Comparison of ENCODE assay signal across 24 cellular contexts in genomic region chr7:130483036-130483435, GRCh38. TPM values are rescaled to one million over a fixed set of nuclear protein-coding genes. Genes with fewer than 3 reads are reported as not detected.
DNase-seq lines count a peak whose midpoint lies in the region; ATAC-seq and TF ChIP-seq lines count a peak whose summit lies in the region.
"Had no signal": no experiment of that assay in that cellular context is flagged by ENCODE, and none has a peak within 500 bp of the region (broad histone marks: within the 10 kb centered on the region; RNA-seq: fewer than 3 reads in every experiment).

No MANE protein-coding gene starts in this region.

- no peaks in the 10 kb centered on the region; the same call in 1 of the 2 replicates for H3K36me3 ChIP-seq in PC-3 (ENCODE audit: low read depth, low read length)
- H3K36me3 ChIP-seq: BLaER1 treated with 17β-estradiol and CSF1 and Interleukin-3, amounts not matched to agents 10 nM and 100 nM had no signal

- H3K4me1 ChIP-seq in PC-3 (ENCODE audit: insufficient read depth, low read length): peaks cover 14% of the 10 kb centered on the region
- H3K4me1 ChIP-seq: A549 had no signal

- no peak overlapping the region for H3K4me3 Mint-ChIP-seq in activated CD4-positive, alpha-beta T cell treated with anti-CD3 and anti-CD28 coated beads, Interleukin-2, amount 10 ng/mL, durations not matched to agents 24 days and 14 days
- no peak overlapping the region for H3K4me3 Mint-ChIP-seq in activated CD4-positive, alpha-beta T cell treated with anti-CD3 and anti-CD28 coated beads, Interleukin-2, amount 10 ng/mL, durations not matched to agents 7 days and 5 days
- H3K4me3 Mint-ChIP-seq in nephron: no peak overlapping the region
- H3K4me3 Mint-ChIP-seq: B cell; CD4-positive, alpha-beta T cell; CD8-positive, alpha-beta T cell had no signal

- CTCF ChIA-PET in activated CD4-positive, alpha-beta T cell treated with anti-CD3 and anti-CD28 coated beads, Interleukin-2, amount 10 ng/mL, durations not matched to agents 7 days and 5 days (lab: Charles Lee): no interaction called here
- CTCF ChIA-PET in PC-3 (lab: Charles Lee): no interaction called here

- H3K9me3 Mint-ChIP-seq in activated CD4-positive, alpha-beta T cell treated with anti-CD3 and anti-CD28 coated beads, Interleukin-2, amount 10 ng/mL, durations not matched to agents 24 days and 14 days: peaks cover 5% of the 10 kb centered on the region
- peaks cover 3% of the 10 kb centered on the region for H3K9me3 Mint-ChIP-seq in activated CD4-positive, alpha-beta T cell treated with anti-CD3 and anti-CD28 coated beads, Interleukin-2, amount 10 ng/mL, durations not matched to agents 7 days and 5 days
- peaks cover 8% of the 10 kb centered on the region for H3K9me3 Mint-ChIP-seq in nephron
- H3K9me3 Mint-ChIP-seq: CD4-positive, alpha-beta T cell had no signal

- peak; percentile 37 for DNase-seq in activated CD4-positive, alpha-beta T cell treated with anti-CD3 and anti-CD28 coated beads, Interleukin-2, amount 10 ng/mL, durations not matched to agents 24 days and 14 days
- DNase-seq in activated CD4-positive, alpha-beta T cell treated with anti-CD3 and anti-CD28 coated beads, Interleukin-2, amount 10 ng/mL, durations not matched to agents 7 days and 5 days: no peak
- DNase-seq in left kidney (ENCODE audit: low read depth, low spot score) (peak; percentile 79), PC-3 (no peak), DMS53 (lab: John Stamatoyannopoulos, UW) (no peak)
- DNase-seq in NK-92 treated with Interleukin-12 subunit alpha and Interleukin-12 subunit beta, amount 100 ng/mL, for 24 hours (lab: John Stamatoyannopoulos, UW): no peak
- DNase-seq: AML-193; Caco-2; Calu3; CD4-positive, alpha-beta T cell; CD8-positive, alpha-beta T cell; DMS79; DND-41; EL; GDM1 had no signal

- H4K20me1 ChIP-seq in PC-3 (ENCODE audit: low read length): no peaks in the 10 kb centered on the region
- H4K20me1 ChIP-seq: BLaER1 treated with 17β-estradiol and CSF1 and Interleukin-3, amounts not matched to agents 10 nM and 100 nM had no signal

- ATAC-seq in PC-3: no peak
- ATAC-seq: A549; CD8-positive, alpha-beta T cell; GM12878 had no signal

- H3K27ac Mint-ChIP-seq in activated CD4-positive, alpha-beta T cell treated with anti-CD3 and anti-CD28 coated beads, Interleukin-2, amount 10 ng/mL, durations not matched to agents 24 days and 14 days: no peak overlapping the region
- H3K27ac Mint-ChIP-seq in activated CD4-positive, alpha-beta T cell treated with anti-CD3 and anti-CD28 coated beads, Interleukin-2, amount 10 ng/mL, durations not matched to agents 7 days and 5 days: no peak overlapping the region
- H3K27ac Mint-ChIP-seq in nephron: peak overlapping the region; percentile 53 to 99 (median 96)
- H3K27ac Mint-ChIP-seq: B cell; CD4-positive, alpha-beta T cell; CD8-positive, alpha-beta T cell had no signal

- intact Hi-C loops in activated CD4-positive, alpha-beta T cell treated with anti-CD3 and anti-CD28 coated beads, Interleukin-2, amount 10 ng/mL, durations not matched to agents 24 days and 14 days (cut with micrococcal nuclease): loop anchor here (10.0 kb wide), 1 partner anchor 208 kb away; no protein-coding TSS in a partner anchor
- intact Hi-C loops in PC-3 (cut with micrococcal nuclease): no loop called here

- POLR2A ChIA-PET in activated CD4-positive, alpha-beta T cell treated with anti-CD3 and anti-CD28 coated beads, Interleukin-2, amount 10 ng/mL, durations not matched to agents 7 days and 5 days (lab: Charles Lee): no interaction called here
- POLR2A ChIA-PET in PC-3 (lab: Charles Lee; ENCODE audit: unreplicated experiment): no interaction called here

- H2AFZ ChIP-seq in PC-3 (ENCODE audit: low read length): no peak overlapping the region

- peaks cover 1% of the 10 kb centered on the region; the same call in 1 of the 2 replicates for H3K9me3 ChIP-seq in PC-3 (ENCODE audit: low read length)

- no peaks in the 10 kb centered on the region for H3K27me3 ChIP-seq in PC-3 (ENCODE audit: low read length)

- H3K4me2 ChIP-seq in PC-3 (ENCODE audit: low read length): no peak overlapping the region
- H3K4me2 ChIP-seq: A549; BLaER1 treated with 17β-estradiol and CSF1 and Interleukin-3, amounts not matched to agents 10 nM and 100 nM had no signal

- peaks cover 19% of the 10 kb centered on the region for H3K4me1 Mint-ChIP-seq in activated CD4-positive, alpha-beta T cell treated with anti-CD3 and anti-CD28 coated beads, Interleukin-2, amount 10 ng/mL, durations not matched to agents 24 days and 14 days
- peaks cover 21% of the 10 kb centered on the region for H3K4me1 Mint-ChIP-seq in activated CD4-positive, alpha-beta T cell treated with anti-CD3 and anti-CD28 coated beads, Interleukin-2, amount 10 ng/mL, durations not matched to agents 7 days and 5 days
- H3K4me1 Mint-ChIP-seq in nephron: peaks cover 55% of the 10 kb centered on the region

- BruUV-seq in PC-3 (replicated peaks; lab: Mats Ljungman, UMichigan): no TSS peak

- H3K79me2 ChIP-seq in PC-3 (ENCODE audit: low read length): peaks cover 19% of the 10 kb centered on the region

- no peak overlapping the region for H3K4me3 ChIP-seq in PC-3 (ENCODE audit: low read length)
- H3K4me3 ChIP-seq: A549; BLaER1 treated with 17β-estradiol and CSF1 and Interleukin-3, amounts not matched to agents 10 nM and 100 nM; GM12878 had no signal

- H3K9ac ChIP-seq in PC-3 (ENCODE audit: low read length): no peak overlapping the region
- H3K9ac ChIP-seq: BLaER1 treated with 17β-estradiol and CSF1 and Interleukin-3, amounts not matched to agents 10 nM and 100 nM had no signal

- H3K9me2 ChIP-seq in PC-3 (replicated peaks; ENCODE audit: low read length): no peaks in the 10 kb centered on the region

- no peaks in the 10 kb centered on the region for H3F3A ChIP-seq in PC-3 (ENCODE audit: low read length, unreplicated experiment)

- TF ChIP-seq CTCF in nephron (IDR thresholded peaks at IDR 0.05; ENCODE audit: unreplicated experiment in 3 of 3) (no peak), PC-3 (conservative IDR thresholded peaks at IDR 0.05; ENCODE audit: low read depth, low read length) (no peak)

- no peak overlapping the region for H3K27ac ChIP-seq in PC-3 (ENCODE audit: low read length)
- H3K27ac ChIP-seq: 22Rv1; A549; BLaER1 treated with 17β-estradiol and CSF1 and Interleukin-3, amounts not matched to agents 10 nM and 100 nM; C4-2B had no signal

- peaks cover 42% of the 10 kb centered on the region for H3K27me3 Mint-ChIP-seq in activated CD4-positive, alpha-beta T cell treated with anti-CD3 and anti-CD28 coated beads, Interleukin-2, amount 10 ng/mL, durations not matched to agents 24 days and 14 days
- peaks cover 30% of the 10 kb centered on the region for H3K27me3 Mint-ChIP-seq in activated CD4-positive, alpha-beta T cell treated with anti-CD3 and anti-CD28 coated beads, Interleukin-2, amount 10 ng/mL, durations not matched to agents 7 days and 5 days
- H3K27me3 Mint-ChIP-seq in nephron (ENCODE audit: low read depth): no peaks in the 10 kb centered on the region

- H3K36me3 Mint-ChIP-seq in activated CD4-positive, alpha-beta T cell treated with anti-CD3 and anti-CD28 coated beads, Interleukin-2, amount 10 ng/mL, durations not matched to agents 24 days and 14 days (ENCODE audit: low read depth): no peaks in the 10 kb centered on the region
- no peaks in the 10 kb centered on the region for H3K36me3 Mint-ChIP-seq in activated CD4-positive, alpha-beta T cell treated with anti-CD3 and anti-CD28 coated beads, Interleukin-2, amount 10 ng/mL, durations not matched to agents 7 days and 5 days (ENCODE audit: low read depth)
- H3K36me3 Mint-ChIP-seq in nephron (ENCODE audit: low read depth): peaks cover 3% of the 10 kb centered on the region
- H3K36me3 Mint-ChIP-seq: CD8-positive, alpha-beta T cell had no signal

RNA-seq across cellular contexts. Expression of gene MEST, which starts 8.8 kb away (rescaled TPM):
- total RNA-seq in activated CD4-positive, alpha-beta T cell treated with anti-CD3 and anti-CD28 coated beads, Interleukin-2, amount 10 ng/mL, durations not matched to agents 24 days and 14 days: 4.1 and 5.8 TPM in 2 replicates
- 1 to 10 TPM; 1.2 TPM for total RNA-seq in activated CD4-positive, alpha-beta T cell treated with anti-CD3 and anti-CD28 coated beads, Interleukin-2, amount 10 ng/mL, durations not matched to agents 7 days and 5 days
- total RNA-seq in PC-3 (2014; rRNA removed): 21.1 and 25.2 TPM in 2 replicates
- total RNA-seq: A172 had no signal

RNA-seq across cellular contexts. Expression of gene CEP41, which starts 42.2 kb away (rescaled TPM):
- total RNA-seq in activated CD4-positive, alpha-beta T cell treated with anti-CD3 and anti-CD28 coated beads, Interleukin-2, amount 10 ng/mL, durations not matched to agents 24 days and 14 days: 14.3 and 16.7 TPM in 2 replicates
- 10 to 100 TPM; 18.5 to 19.6 TPM for total RNA-seq in activated CD4-positive, alpha-beta T cell treated with anti-CD3 and anti-CD28 coated beads, Interleukin-2, amount 10 ng/mL, durations not matched to agents 7 days and 5 days
- 10.4 and 10.7 TPM in 2 replicates for total RNA-seq in PC-3 (2014; rRNA removed)
- total RNA-seq: G401 had no signal

Comparison
In these comparisons a context has a peak if more than half of its experiments do, and no peak if none do; other contexts are left out.
1. DNase-seq: peak in activated CD4-positive, alpha-beta T cell treated with anti-CD3 and anti-CD28 coated beads, Interleukin-2, amount 10 ng/mL, durations not matched to agents 24 days and 14 days (single experiment) and left kidney (single experiment); none in activated CD4-positive, alpha-beta T cell treated with anti-CD3 and anti-CD28 coated beads, Interleukin-2, amount 10 ng/mL, durations not matched to agents 7 days and 5 days (single experiment), PC-3 (single experiment), DMS53 (single experiment) and NK-92 treated with Interleukin-12 subunit alpha and Interleukin-12 subunit beta, amount 100 ng/mL, for 24 hours (single experiment).
2. H3K27ac Mint-ChIP-seq: peak in nephron (3 of 3); none in activated CD4-positive, alpha-beta T cell treated with anti-CD3 and anti-CD28 coated beads, Interleukin-2, amount 10 ng/mL, durations not matched to agents 24 days and 14 days (single experiment) and activated CD4-positive, alpha-beta T cell treated with anti-CD3 and anti-CD28 coated beads, Interleukin-2, amount 10 ng/mL, durations not matched to agents 7 days and 5 days (single experiment).